Comparison of ENCODE assay signal across 10 cellular contexts in genomic region chr2:39678170-39678569, GRCh38. TPM values are rescaled to one million over a fixed set of nuclear protein-coding genes. Genes with fewer than 3 reads are reported as not detected.
"Had no signal": no experiment of that assay in that cellular context is flagged by ENCODE, and none has a peak within 500 bp of the region (broad histone marks: within the 10 kb centered on the region; RNA-seq: fewer than 3 reads in every experiment).

No MANE protein-coding gene starts in this region.

- DNase-seq: GM23248, GOT3, H7, IMR-90, KBM-7 had no signal

- ATAC-seq: HCT116 had no signal

- H3K4me1 ChIP-seq: HAP-1 had no signal

- H3K4me2 ChIP-seq: KMS-11 had no signal

- H3K4me3 ChIP-seq: GM23248, HAP-1 had no signal

- H2AFZ ChIP-seq: GM23248 had no signal

- H3K36me3 ChIP-seq: HAP-1 had no signal

- H3K27ac ChIP-seq: GM23248, KMS-11 had no signal

- H3K9ac ChIP-seq: GM23248, KMS-11 had no signal

RNA-seq across cellular contexts. Expression of gene TMEM178A, which starts 12.5 kb away (rescaled TPM):
- total RNA-seq: H4, HT-29 had no signal
- polyA plus RNA-seq: GM23248 had no signal
